ENCODE assay signal across 1 cellular context in genomic region chr6:16712931-16713484, GRCh38.
TF ChIP-seq lines count a peak whose summit lies in the region.

No MANE protein-coding gene starts in this region.

TF ChIP-seq in HEK293, 187 proteins besides CTCF, POLR2A, EP300 and RAD21 (continued from another document and continues in another):
- TF ChIP-seq ZNF26 (tag by site-specific recombination; IDR thresholded peaks at IDR 0.05) (no peak), ZBTB26 (tag by site-specific recombination; optimal IDR thresholded peaks at IDR 0.05) (no peak), REST (tag by site-specific recombination; IDR thresholded peaks at IDR 0.05) (peak; percentile 58), HIC1 (tag by site-specific recombination; IDR thresholded peaks at IDR 0.05) (peak; percentile 99), PRDM2 (tag by site-specific recombination; IDR thresholded peaks at IDR 0.05; ENCODE audit: borderline replicate concordance) (no peak), ZNF18 (tag by site-specific recombination; IDR thresholded peaks at IDR 0.05) (no peak), HOXA7 (CRISPR knock-in tag; IDR thresholded peaks at IDR 0.05; ENCODE audit: borderline replicate concordance) (no peak), ZFP37 (tag by site-specific recombination; IDR thresholded peaks at IDR 0.05) (peak; percentile 87), KLF7 (tag by site-specific recombination; IDR thresholded peaks at IDR 0.05; ENCODE audit: borderline replicate concordance) (no peak), ZNF513 (tag by site-specific recombination; IDR thresholded peaks at IDR 0.05) (peak; percentile 93), ATF2 (tag by site-specific recombination; IDR thresholded peaks at IDR 0.05; ENCODE audit: low read depth) (peak; percentile 64; the same call in 1 of the 2 replicates), ZNF223 (tag by site-specific recombination; IDR thresholded peaks at IDR 0.05) (no peak), SALL2 (tag by site-specific recombination; IDR thresholded peaks at IDR 0.05; ENCODE audit: borderline replicate concordance) (no peak), HOXD13 (CRISPR knock-in tag; IDR thresholded peaks at IDR 0.05; ENCODE audit: borderline replicate concordance) (peak; percentile 16; the same call in 1 of the 2 replicates), ZNF140 (tag by site-specific recombination; IDR thresholded peaks at IDR 0.05) (no peak), ZNF394 (tag by site-specific recombination; IDR thresholded peaks at IDR 0.05; ENCODE audit: borderline replicate concordance) (peak; percentile 90), ZBTB7A (tag by site-specific recombination; IDR thresholded peaks at IDR 0.05; ENCODE audit: low read depth) (no peak), IKZF3 (tag by site-specific recombination; IDR thresholded peaks at IDR 0.05) (peak; percentile 96), ZBTB49 (tag by site-specific recombination; IDR thresholded peaks at IDR 0.05; ENCODE audit: low read depth) (no peak), ZEB2 (tag by site-specific recombination; IDR thresholded peaks at IDR 0.05) (peak; percentile 99), ZSCAN30 (tag by site-specific recombination; IDR thresholded peaks at IDR 0.05) (peak; percentile 90; the same call in 1 of the 2 replicates), ZNF639 (tag by site-specific recombination; IDR thresholded peaks at IDR 0.05) (peak; percentile 90), ZNF76 (tag by site-specific recombination; IDR thresholded peaks at IDR 0.05; ENCODE audit: borderline replicate concordance, low read depth) (peak; percentile 47; the same call in 1 of the 2 replicates), ZNF214 (tag by site-specific recombination; IDR thresholded peaks at IDR 0.05; ENCODE audit: borderline replicate concordance) (no peak), SP3 (tag by site-specific recombination; IDR thresholded peaks at IDR 0.05) (0 out of 2 replicates have a peak, but pooled peaks have one; percentile 34)
